Comparison of ENCODE assay signal across 11 cellular contexts in the genomic region with DNA sequence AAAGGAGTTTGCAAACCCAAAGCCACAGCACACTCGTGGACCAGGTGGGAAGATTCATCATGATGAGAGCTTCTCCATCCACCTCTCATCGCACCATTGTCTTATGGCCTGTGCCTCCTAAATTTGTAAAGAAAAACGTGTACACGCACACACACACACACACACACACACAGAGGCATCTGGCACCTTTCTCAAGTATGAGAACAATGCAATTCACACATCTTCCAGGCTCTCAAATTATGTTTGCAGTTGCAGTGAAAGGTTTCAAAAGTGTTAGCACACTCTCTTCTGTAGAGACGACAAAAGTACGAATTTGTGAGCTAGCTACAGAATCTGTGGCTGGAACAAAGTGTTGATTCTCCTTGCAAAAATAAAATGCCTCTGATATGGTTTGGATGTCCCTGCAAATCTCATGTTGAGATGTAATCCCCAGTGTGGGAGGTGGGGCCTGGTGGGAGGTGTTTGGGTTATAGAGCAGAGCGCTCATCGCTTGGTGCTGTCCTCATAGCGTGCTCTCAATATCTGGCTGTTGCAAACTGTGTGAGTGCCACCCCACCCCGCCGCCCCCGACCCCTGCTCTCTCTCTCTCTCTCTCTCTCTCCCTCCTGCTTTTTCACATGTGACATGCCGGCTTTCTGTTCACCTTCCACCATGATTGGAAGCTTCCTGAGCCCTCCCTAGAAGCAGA. TPM values are rescaled to one million over a fixed set of nuclear protein-coding genes. Genes with fewer than 3 reads are reported as not detected.
DNase-seq lines count a peak whose midpoint lies in the region; TF ChIP-seq lines count a peak whose summit lies in the region.
"Had no signal": no experiment of that assay in that cellular context is flagged by ENCODE, and none has a peak within 500 bp of the region (broad histone marks: within the 10 kb centered on the region; RNA-seq: fewer than 3 reads in every experiment).

No MANE protein-coding gene starts in this region.

- no peak overlapping the region for H3K18ac ChIP-seq in H9 (ENCODE audit: insufficient read length, low read depth, low read length)
- no peak overlapping the region for H3K18ac ChIP-seq in neuronal stem cell (ENCODE audit: low read length)

- H3K79me2 ChIP-seq in H9 (ENCODE audit: insufficient read depth, low read length): no peaks in the 10 kb centered on the region

- no CpG with 5 or more reads among the region's 13 CpGs for WGBS in H9 (ENCODE audit: extremely low coverage, insufficient read length, low lambda C conversion rate)
- 84 to 93% (median 88%) methylated on average over 12 to 13 of the region's 13 CpGs for WGBS in spleen, 5 donors
- no CpG with 5 or more reads among the region's 13 CpGs for WGBS in neuronal stem cell (ENCODE audit: extremely low coverage in 2 of 2, insufficient read length in 2 of 2, insufficient replicate concordance in 1 of 2), 2 donors

- H3T11ph ChIP-seq in H9 (ENCODE audit: low read length): no peak overlapping the region

- H3K4me1 ChIP-seq in H9 (ENCODE audit: insufficient read depth, low read length) (no peaks in the 10 kb centered on the region), spleen (peaks cover 0 to 6% (median 0%) of the 10 kb centered on the region in 6 donors), neuronal stem cell (ENCODE audit: control insufficient read depth in 2 of 2, insufficient read depth in 1 of 2, low read depth in 1 of 2, low read length in 2 of 2) (no peaks in the 10 kb centered on the region)
- H3K4me1 ChIP-seq: BE2C had no signal

- H2BK20ac ChIP-seq in H9 (ENCODE audit: low read depth, low read length, poor library complexity, severe bottlenecking): no peak overlapping the region

- no peaks in the 10 kb centered on the region for H3K79me1 ChIP-seq in H9 (ENCODE audit: insufficient read depth, low read depth, low read length, poor library complexity, severe bottlenecking)
- no peaks in the 10 kb centered on the region for H3K79me1 ChIP-seq in neuronal stem cell (ENCODE audit: low read depth, low read length)

- H4K91ac ChIP-seq in H9 (ENCODE audit: insufficient read length, low read depth, low read length) (no peak overlapping the region), neuronal stem cell (ENCODE audit: low read depth, low read length, poor library complexity) (no peak overlapping the region)

- H4K8ac ChIP-seq in H9 (replicated peaks; ENCODE audit: insufficient read length, low read depth, low read length) (no peak overlapping the region), neuronal stem cell (ENCODE audit: low read depth, low read length) (no peak overlapping the region)

- H3K27me3 ChIP-seq in H9 (ENCODE audit: insufficient read depth, low read length) (no peaks in the 10 kb centered on the region), spleen (replicated peaks in 1 of 7) (no peaks in the 10 kb centered on the region), neuronal stem cell (ENCODE audit: control insufficient read depth in 3 of 3, insufficient read depth in 3 of 3, low read depth in 1 of 3, low read length in 3 of 3) (peaks cover 0 to 2% (median 0%) of the 10 kb centered on the region in 3 experiments)
- H3K27me3 ChIP-seq: BE2C had no signal

- no peak overlapping the region for H3K27ac ChIP-seq in H9 (ENCODE audit: insufficient read length, low read depth, low read length)
- no peak overlapping the region for H3K27ac ChIP-seq in coronary artery
- H3K27ac ChIP-seq in spleen: no peak overlapping the region
- H3K27ac ChIP-seq in neuronal stem cell (replicated peaks; ENCODE audit: low read length): no peak overlapping the region
- H3K27ac ChIP-seq: C4-2B had no signal

- intact Hi-C loops in spleen (cut with DNase I; ENCODE audit: low total_unique reads): no loop called here

- no peaks in the 10 kb centered on the region for H3K36me3 ChIP-seq in spleen
- peaks cover 0 to 2% of the 10 kb centered on the region in 2 donors for H3K36me3 ChIP-seq in neuronal stem cell (replicated peaks in 1 of 2; ENCODE audit: control insufficient read depth in 2 of 2, insufficient read depth in 2 of 2, low read length in 2 of 2)
- H3K36me3 ChIP-seq: BE2C had no signal

- H3K36me3 Mint-ChIP-seq in H9 (ENCODE audit: insufficient read depth in 1 of 3, low read depth in 3 of 3): no peaks in the 10 kb centered on the region
- H3K36me3 Mint-ChIP-seq: CD4-positive, alpha-beta memory T cell had no signal

- no peak overlapping the region for H2BK120ac ChIP-seq in H9 (ENCODE audit: low read depth, low read length, poor library complexity, severe bottlenecking)
- no peak overlapping the region for H2BK120ac ChIP-seq in neuronal stem cell (ENCODE audit: low read depth, low read length)

- TF ChIP-seq CTCF in H9 (conservative IDR thresholded peaks at IDR 0.05) (no peak), coronary artery (IDR thresholded peaks at IDR 0.05) (no peak), spleen (IDR thresholded peaks at IDR 0.05 in 8 of 11, conservative IDR thresholded peaks at IDR 0.05 in 3 of 11) (no peak)

- TF ChIP-seq POLR2A in spleen (IDR thresholded peaks at IDR 0.05) (no peak), erythroblast (IDR thresholded peaks at IDR 0.05; ENCODE audit: low read length) (no peak)

- no peak overlapping the region for H3K4me2 ChIP-seq in H9 (ENCODE audit: insufficient read depth, insufficient read length, low read length)
- no peak overlapping the region for H3K4me2 ChIP-seq in neuronal stem cell (ENCODE audit: insufficient read depth, low read length, poor library complexity, severe bottlenecking)

- no peaks in the 10 kb centered on the region for H3K9me3 Mint-ChIP-seq in H9
- H3K9me3 Mint-ChIP-seq: CD4-positive, alpha-beta memory T cell had no signal

- H3K27me3 Mint-ChIP-seq in H9 (ENCODE audit: low read depth): no peaks in the 10 kb centered on the region; the same call in 1 of the 2 replicates

- H2AFZ ChIP-seq in H9 (ENCODE audit: low read length) (no peak overlapping the region), neuronal stem cell (ENCODE audit: low read length) (no peak overlapping the region)

- H3K4me3 ChIP-seq in coronary artery: no peak overlapping the region
- H3K4me3 ChIP-seq in spleen: no peak overlapping the region
- no peak overlapping the region for H3K4me3 ChIP-seq in neuronal stem cell (ENCODE audit: low read length in 2 of 2)

- no peaks in the 10 kb centered on the region for H3K23me2 ChIP-seq in H9 (ENCODE audit: insufficient read length, low read depth, low read length, poor library complexity, severe bottlenecking)

- H2BK15ac ChIP-seq in H9 (ENCODE audit: low read depth, low read length) (no peak overlapping the region), neuronal stem cell (ENCODE audit: low read length) (no peak overlapping the region)

- H3K4me3 Mint-ChIP-seq in H9: no peak overlapping the region
- H3K4me3 Mint-ChIP-seq: CD4-positive, alpha-beta memory T cell had no signal

- H4K20me1 ChIP-seq in H9 (ENCODE audit: control insufficient read depth, insufficient read depth, insufficient read length): no peaks in the 10 kb centered on the region

- H3K14ac ChIP-seq in H9 (ENCODE audit: insufficient read depth, low read length): no peak overlapping the region
- H3K14ac ChIP-seq in neuronal stem cell (ENCODE audit: low read length): no peak overlapping the region

- H2AK5ac ChIP-seq in H9 (ENCODE audit: insufficient read length, low read length): no peak overlapping the region
- H2AK5ac ChIP-seq in neuronal stem cell (ENCODE audit: low read depth, low read length): no peak overlapping the region

- H3K27ac Mint-ChIP-seq in H9: no peak overlapping the region; a peak in 1 of 7 replicates
- H3K27ac Mint-ChIP-seq: CD4-positive, alpha-beta memory T cell had no signal

- no peak overlapping the region for H3K23ac ChIP-seq in H9 (ENCODE audit: insufficient read length, low read depth, low read length)
- H3K23ac ChIP-seq in neuronal stem cell (ENCODE audit: low read depth, low read length, poor library complexity): no peak overlapping the region

- no peaks in the 10 kb centered on the region for H3K4me1 Mint-ChIP-seq in H9
- H3K4me1 Mint-ChIP-seq: CD4-positive, alpha-beta memory T cell had no signal

- H2BK12ac ChIP-seq in H9 (ENCODE audit: insufficient read length, low read depth, low read length) (no peak overlapping the region), neuronal stem cell (ENCODE audit: low read length) (no peak overlapping the region)

- H3K4ac ChIP-seq in H9 (ENCODE audit: low read depth, low read length): no peak overlapping the region
- no peak overlapping the region for H3K4ac ChIP-seq in neuronal stem cell (ENCODE audit: low read length)

- H3K56ac ChIP-seq in H9 (ENCODE audit: insufficient read length, low read depth, low read length): no peak overlapping the region

- H4K5ac ChIP-seq in H9 (ENCODE audit: insufficient read length, low read depth, low read length): no peak overlapping the region

- no peaks in the 10 kb centered on the region for H3K9me3 ChIP-seq in H9 (ENCODE audit: control insufficient read depth, low read depth, low read length)
- H3K9me3 ChIP-seq in spleen: no peaks in the 10 kb centered on the region
- H3K9me3 ChIP-seq in neuronal stem cell (replicated peaks in 1 of 2; ENCODE audit: control insufficient read depth in 2 of 2, insufficient read depth in 1 of 2, low read depth in 1 of 2, low read length in 2 of 2): peaks cover 0 to 2% of the 10 kb centered on the region in 2 donors
- H3K9me3 ChIP-seq: BE2C had no signal

- DNase-seq in H9: peak; percentile 19
- peak; percentile 35 for DNase-seq in coronary artery (ENCODE audit: low spot score)
- DNase-seq in mesenteric fat pad (ENCODE audit: low spot score): peak; percentile 57
- no peak for DNase-seq in spleen
- DNase-seq in activated T-cell treated with anti-CD3 and anti-CD28 coated beads, Interleukin-2, amount 50 U/mL, for 1 hour: no peak
- no peak for DNase-seq in erythroblast (lab: John Stamatoyannopoulos, UW)
- DNase-seq in neuronal stem cell (ENCODE audit: low spot score): no peak
- DNase-seq: BE2C; CD4-positive, alpha-beta memory T cell; DMS79 had no signal

- H2BK5ac ChIP-seq in H9 (ENCODE audit: insufficient read length, low read length): no peak overlapping the region
- H2BK5ac ChIP-seq in neuronal stem cell (ENCODE audit: low read length): no peak overlapping the region

- H3K9ac ChIP-seq in H9 (ENCODE audit: extremely low read depth, insufficient read length, low read length): no peak overlapping the region
- no peak overlapping the region for H3K9ac ChIP-seq in neuronal stem cell (ENCODE audit: low read depth, low read length, poor library complexity)

RNA-seq across cellular contexts. Expression of a gene that starts 21.8 kb away (rescaled TPM):
- 11.4 and 12.3 TPM in 2 replicates for total RNA-seq in H9 (2021)
- 61.6 TPM for total RNA-seq in mesenteric fat pad
- 10 to 100 TPM; 46.9 to 96.4 (median 61.1) TPM for total RNA-seq in spleen
- polyA plus RNA-seq in spleen: 10 to 100 TPM; 19.1 to 49.0 (median 39.6) TPM
- 0.56 TPM for polyA plus RNA-seq in neuronal stem cell (2013, experiment 1 of 2)
- 0.76 TPM for polyA plus RNA-seq in neuronal stem cell (2013, experiment 2 of 2)

RNA-seq across cellular contexts. Expression of a gene that starts 32.0 kb away (rescaled TPM):
- total RNA-seq in H9 (2021) (24.8 and 25.5 TPM in 2 replicates), mesenteric fat pad (20.1 TPM), spleen (10 to 100 TPM; 27.1 to 35.5 (median 34.0) TPM)
- polyA plus RNA-seq in spleen: 10 to 100 TPM; 25.1 to 40.9 (median 35.8) TPM
- 18.7 TPM for polyA plus RNA-seq in neuronal stem cell (2013, experiment 1 of 2)
- polyA plus RNA-seq in neuronal stem cell (2013, experiment 2 of 2): 18.2 TPM

Comparison
In these comparisons a context has a peak if more than half of its experiments do, and no peak if none do; other contexts are left out.
1. DNase-seq: peak in H9 (single experiment), coronary artery (single experiment) and mesenteric fat pad (single experiment); none in spleen (single experiment), activated T-cell treated with anti-CD3 and anti-CD28 coated beads, Interleukin-2, amount 50 U/mL, for 1 hour (single experiment), erythroblast (0 of 2) and neuronal stem cell (single experiment).